In genomic region chr4:103018391-103019318, GRCh38 we compare ENCODE assay signal across 1 cellular context.
TF ChIP-seq lines count a peak whose summit lies in the region.

No MANE protein-coding gene starts in this region.

TF ChIP-seq in GM12878, 131 proteins besides CTCF, POLR2A, EP300 and RAD21 (continued from another document):
- TF ChIP-seq USF2 (IDR thresholded peaks at IDR 0.05; ENCODE audit: borderline replicate concordance, low read depth, low read length) = no peak
- TF ChIP-seq KAT2A (conservative IDR thresholded peaks at IDR 0.05; ENCODE audit: control insufficient read depth, low read depth, low read length) = no peak
- TF ChIP-seq IRF4 (IDR thresholded peaks at IDR 0.05; ENCODE audit: low read depth, low read length) = no peak
- no peak for TF ChIP-seq CHD4 (IDR thresholded peaks at IDR 0.05)
- no peak for TF ChIP-seq MLLT1 (IDR thresholded peaks at IDR 0.05)
